21 cellular contexts compared by ENCODE assay signal in the genomic region with DNA sequence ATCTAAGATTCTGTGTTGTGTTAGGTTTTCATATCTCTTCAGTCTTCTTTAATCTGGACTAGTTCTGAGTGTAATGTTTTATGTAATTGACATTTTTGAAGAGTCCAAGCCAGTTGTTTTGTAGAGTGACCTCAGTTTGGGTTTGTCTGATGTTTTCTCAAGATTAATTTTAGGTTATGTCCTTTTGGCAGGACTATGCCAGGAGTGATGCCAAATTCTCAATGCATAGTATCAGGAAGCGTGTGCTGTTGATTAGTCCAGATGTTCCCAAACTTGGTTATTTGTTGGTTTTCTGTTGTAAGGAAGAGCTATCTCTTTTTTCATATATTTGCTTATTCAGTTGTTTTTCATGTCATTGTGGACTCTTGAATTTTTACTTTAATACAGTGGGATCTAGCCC. TPM values are rescaled to one million over a fixed set of nuclear protein-coding genes. Genes with fewer than 3 reads are reported as not detected.
DNase-seq lines count a peak whose midpoint lies in the region; ATAC-seq and TF ChIP-seq lines count a peak whose summit lies in the region.
"Had no signal": no experiment of that assay in that cellular context is flagged by ENCODE, and none has a peak within 500 bp of the region (broad histone marks: within the 10 kb centered on the region; RNA-seq: fewer than 3 reads in every experiment).

No MANE protein-coding gene starts in this region.

- H3K4me1 Mint-ChIP-seq in T-helper 17 cell = peaks cover 12% of the 10 kb centered on the region
- H3K4me1 Mint-ChIP-seq in endothelial cell (ENCODE audit: unreplicated experiment) = no peaks in the 10 kb centered on the region
- H3K4me1 Mint-ChIP-seq: GM23338 had no signal

- H3K27me3 Mint-ChIP-seq in T-helper 17 cell (no peaks in the 10 kb centered on the region), endothelial cell (ENCODE audit: unreplicated experiment) (no peaks in the 10 kb centered on the region)
- H3K27me3 Mint-ChIP-seq: CD4-positive, alpha-beta memory T cell had no signal

- H3K9me3 Mint-ChIP-seq in endothelial cell (ENCODE audit: unreplicated experiment) = no peaks in the 10 kb centered on the region
- H3K9me3 Mint-ChIP-seq: CD4-positive, alpha-beta memory T cell; GM23338 had no signal

- peak overlapping the region; percentile 22 for H3K27ac Mint-ChIP-seq in T-helper 17 cell
- H3K27ac Mint-ChIP-seq in endothelial cell (ENCODE audit: unreplicated experiment) = no peak overlapping the region
- H3K27ac Mint-ChIP-seq: GM23338 had no signal

- no peak for TF ChIP-seq CTCF in endothelial cell (IDR thresholded peaks at IDR 0.05; ENCODE audit: unreplicated experiment)

- ATAC-seq in T-helper 17 cell (no peak), HG03159 (IDR thresholded peaks at IDR 0.05; ENCODE audit: unreplicated experiment) (no peak), HG03457 (IDR thresholded peaks at IDR 0.05; ENCODE audit: unreplicated experiment) (no peak)
- ATAC-seq: GM23338, Panc1 had no signal

- H3K36me3 Mint-ChIP-seq in T-helper 17 cell (ENCODE audit: low read depth) = peaks cover 18% of the 10 kb centered on the region
- peaks cover 10% of the 10 kb centered on the region for H3K36me3 Mint-ChIP-seq in endothelial cell (ENCODE audit: low read depth, unreplicated experiment)

- DNase-seq in EH (ENCODE audit: low read depth) (peak; percentile 15), T-helper 17 cell (no peak), dermis blood vessel endothelial cell (peak; percentile 12), fibroblast of peridontal ligament (ENCODE audit: extremely low read depth) (peak; percentile 68), inferior parietal cortex (ENCODE audit: extremely low spot score) (no peak), endothelial cell (ENCODE audit: low spot score) (no peak)
- DNase-seq: Caco-2; CD4-positive, alpha-beta memory T cell; NCI-H1694; NCI-H2081; NCI-H2171; NCI-H345; NCI-H524; NCI-H82; SJCRH30 had no signal

- no peaks in the 10 kb centered on the region for H3K9me3 ChIP-seq in T-helper 17 cell (ENCODE audit: control insufficient read depth, low read length, poor library complexity, severe bottlenecking)
- H3K9me3 ChIP-seq: BLaER1 treated with 17β-estradiol and CSF1 and Interleukin-3, amounts not matched to agents 10 nM and 100 nM; Caco-2; HAP-1; SJCRH30 had no signal

- H3K4me3 Mint-ChIP-seq in T-helper 17 cell (no peak overlapping the region), endothelial cell (ENCODE audit: unreplicated experiment) (no peak overlapping the region)
- H3K4me3 Mint-ChIP-seq: CD4-positive, alpha-beta memory T cell; GM23338 had no signal

RNA-seq across cellular contexts. Expression of a gene that starts 32.6 kb away (rescaled TPM):
- total RNA-seq in T-helper 17 cell (10 to 100 TPM; 45.0 to 46.2 TPM), dermis blood vessel endothelial cell (82.5 and 94.6 TPM in 2 replicates), endothelial cell (ENCODE audit: unreplicated experiment) (40.6 TPM)

Comparison
In these comparisons a context has a peak if more than half of its experiments do, and no peak if none do; other contexts are left out.
1. DNase-seq: peak in EH (single experiment), dermis blood vessel endothelial cell (single experiment) and fibroblast of peridontal ligament (single experiment); none in T-helper 17 cell (0 of 3), inferior parietal cortex (single experiment) and endothelial cell (single experiment).